ENCODE assay signal across 16 cellular contexts in the genomic region with DNA sequence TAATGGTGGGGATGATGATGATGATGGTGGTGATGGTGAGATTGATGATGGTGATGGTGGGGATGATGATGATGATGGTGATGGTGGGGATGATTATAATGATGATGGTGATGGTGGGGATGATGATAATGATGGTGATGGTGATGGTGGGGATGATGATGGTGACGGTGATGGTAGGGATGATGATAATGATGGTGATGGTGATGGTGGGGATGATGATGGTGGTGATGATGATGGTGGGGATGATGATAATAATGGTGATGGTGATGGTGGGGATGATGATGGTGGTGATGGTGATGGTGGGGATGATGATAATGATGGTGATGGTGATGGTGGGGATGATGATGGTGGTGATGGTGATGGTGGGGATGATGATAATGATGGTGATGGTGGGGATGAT. TPM values are rescaled to one million over a fixed set of nuclear protein-coding genes. Genes with fewer than 3 reads are reported as not detected.
"Had no signal": no experiment of that assay in that cellular context is flagged by ENCODE, and none has a peak within 500 bp of the region (broad histone marks: within the 10 kb centered on the region; RNA-seq: fewer than 3 reads in every experiment).

No MANE protein-coding gene starts in this region.

RNA-seq across cellular contexts. Expression of a gene that starts 10.4 kb away (rescaled TPM):
- total RNA-seq: naive thymus-derived CD8-positive, alpha-beta T cell; natural killer cell treated with Interleukin-12 subunit alpha and Interleukin-12 subunit beta and Interleukin-15 and Interleukin-18, amount 100 ng/mL, for 72 hours; neural crest cell; occipital lobe; progenitor cell of endocrine pancreas; pulmonary artery endothelial cell; renal cortical epithelial cell; right atrium auricular region; smooth muscle cell had no signal
- polyA plus RNA-seq: naive thymus-derived CD4-positive, alpha-beta T cell; naive thymus-derived CD8-positive, alpha-beta T cell; neural cell; pancreas; small intestine; smooth muscle cell had no signal

RNA-seq across cellular contexts. Expression of a gene that starts 31.9 kb away (rescaled TPM):
- total RNA-seq: naive thymus-derived CD4-positive, alpha-beta T cell; naive thymus-derived CD8-positive, alpha-beta T cell; natural killer cell; natural killer cell treated with Interleukin-12 subunit alpha and Interleukin-12 subunit beta and Interleukin-15 and Interleukin-18, amount 100 ng/mL, for 72 hours; neural crest cell; osteocyte; progenitor cell of endocrine pancreas; smooth muscle cell; spleen had no signal
- polyA plus RNA-seq: naive thymus-derived CD4-positive, alpha-beta T cell; naive thymus-derived CD8-positive, alpha-beta T cell; neural cell; smooth muscle cell had no signal

RNA-seq across cellular contexts. Expression of a gene that starts 53.8 kb away (rescaled TPM):
- total RNA-seq: naive thymus-derived CD4-positive, alpha-beta T cell; naive thymus-derived CD8-positive, alpha-beta T cell; natural killer cell; natural killer cell treated with Interleukin-12 subunit alpha and Interleukin-12 subunit beta and Interleukin-15 and Interleukin-18, amount 100 ng/mL, for 72 hours; renal cortical epithelial cell; smooth muscle cell had no signal
- polyA plus RNA-seq: naive thymus-derived CD4-positive, alpha-beta T cell; naive thymus-derived CD8-positive, alpha-beta T cell; neural cell had no signal
